8 cellular contexts compared by ENCODE assay signal in the genomic region with DNA sequence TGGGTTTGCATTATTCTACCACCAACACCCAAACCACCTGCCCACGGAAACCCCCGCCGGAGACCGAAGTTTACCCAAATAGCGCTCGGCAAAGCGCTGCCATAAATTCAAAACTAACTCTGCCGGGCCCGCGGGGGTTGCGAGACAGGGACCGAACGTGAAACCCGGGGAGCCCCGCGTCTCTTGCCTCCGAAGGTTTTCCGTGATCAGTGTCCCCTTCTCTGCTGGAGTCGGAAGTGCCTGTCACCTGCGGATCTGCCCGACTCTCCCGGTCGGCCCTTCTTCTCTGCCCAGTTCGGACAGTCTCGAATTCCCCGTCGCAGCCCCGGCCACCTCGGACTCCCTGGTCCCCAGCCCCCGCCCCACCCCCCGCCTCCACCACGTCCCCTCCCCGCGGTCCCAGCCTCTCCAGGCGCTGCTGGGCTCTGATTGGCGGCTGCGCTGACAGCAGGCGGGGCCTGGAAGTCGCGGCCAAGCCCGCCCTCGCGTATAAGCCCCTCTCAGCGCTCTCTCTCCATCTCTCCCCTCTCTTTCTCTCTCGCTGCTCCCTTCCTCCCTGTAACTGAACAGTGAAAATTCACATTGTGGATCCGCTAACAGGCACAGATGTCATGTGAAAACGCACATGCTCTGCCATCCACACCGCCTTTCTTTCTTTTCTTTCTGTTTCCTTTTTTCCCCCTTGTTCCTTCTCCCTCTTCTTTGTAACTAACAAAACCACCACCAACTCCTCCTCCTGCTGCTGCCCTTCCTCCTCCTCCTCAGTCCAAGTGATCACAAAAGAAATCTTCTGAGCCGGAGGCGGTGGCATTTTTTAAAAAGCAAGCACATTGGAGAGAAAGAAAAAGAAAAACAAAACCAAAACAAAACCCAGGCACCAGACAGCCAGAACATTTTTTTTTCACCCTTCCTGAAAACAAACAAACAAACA. TPM values are rescaled to one million over a fixed set of nuclear protein-coding genes. Genes with fewer than 3 reads are reported as not detected.
DNase-seq lines count a peak whose midpoint lies in the region; ATAC-seq and TF ChIP-seq lines count a peak whose summit lies in the region.

A gene (plus strand): TSS at position 517 of the 931 bp plus-strand sequence. CDS start 642 bp downstream, outside the sequence.

- no TSS peak for BruUV-seq in Panc1 (replicated peaks; lab: Mats Ljungman, UMichigan)

- H3K4me1 ChIP-seq in Panc1 (ENCODE audit: control insufficient read depth, insufficient read depth, low read length) (no peaks in the 10 kb centered on the region; the same call in 1 of the 2 replicates), gastrocnemius medialis (peaks cover 7 to 33% of the 10 kb centered on the region in 2 donors)

- POLR2A ChIA-PET in Panc1 (lab: Charles Lee): no interaction called here

- TF ChIP-seq POLR2A in gastrocnemius medialis (IDR thresholded peaks at IDR 0.05): no peak

- H3K36me3 ChIP-seq in Panc1 (ENCODE audit: control insufficient read depth, insufficient read depth, low read length) (no peaks in the 10 kb centered on the region), gastrocnemius medialis (no peaks in the 10 kb centered on the region)

- CTCF ChIA-PET in Panc1 (lab: Charles Lee): no interaction called here

- intact Hi-C loops in Panc1 (cut with micrococcal nuclease; ENCODE audit: unreplicated experiment): no loop called here
- intact Hi-C loops in gastrocnemius medialis (cut with DNase I; ENCODE audit: low total_unique reads): no loop called here

- H3K27ac ChIP-seq in Panc1 (ENCODE audit: low read length) (no peak within 1 kb of the TSS), gastrocnemius medialis (no peak within 1 kb of the TSS)

- in situ Hi-C loops in Panc1 (cut with HindIII; ENCODE audit: low pct_unique_long_range_greater_than_20kb, low sequenced_read_pairs) (no loop called here), gastrocnemius medialis (cut with MboI; ENCODE audit: low sequenced_read_pairs in 4 of 4) (no loop called here)

- ATAC-seq in GM19438 (IDR thresholded peaks at IDR 0.05; ENCODE audit: low read depth, unreplicated experiment) (peak; percentile 89), HG03457 (IDR thresholded peaks at IDR 0.05; ENCODE audit: unreplicated experiment) (peak; percentile 78), Panc1 (peak; percentile 86), gastrocnemius medialis (peak; percentile 24 to 47)

- peak; percentile 4 for DNase-seq in DMS153 (lab: John Stamatoyannopoulos, UW)
- DNase-seq in Panc1 (ENCODE audit: low read depth, low spot score): no peak
- DNase-seq in central memory CD4-positive, alpha-beta T cell: peak; percentile 14
- peak; percentile 89 for DNase-seq in iPS-NIHi7 (ENCODE audit: extremely low spot score)
- DNase-seq in gastrocnemius medialis: peak; percentile 14 to 16
- DNase-seq in cortex of kidney (lab: John Stamatoyannopoulos, UW): no peak

- peaks cover 5% of the 10 kb centered on the region; the same call in 1 of the 2 replicates for H3K27me3 ChIP-seq in Panc1 (ENCODE audit: control insufficient read depth, insufficient read depth, low read length)
- H3K27me3 ChIP-seq in gastrocnemius medialis: peaks cover 21 to 22% (median 21%) of the 10 kb centered on the region in 3 donors

- TF ChIP-seq CTCF in Panc1 (IDR thresholded peaks at IDR 0.05) (no peak), gastrocnemius medialis (IDR thresholded peaks at IDR 0.05 in 4 of 5, conservative IDR thresholded peaks at IDR 0.05 in 1 of 5) (no peak)

- no peaks in the 10 kb centered on the region for H3K9me3 ChIP-seq in Panc1 (ENCODE audit: control insufficient read depth, insufficient read depth, low read depth, low read length)
- H3K9me3 ChIP-seq in gastrocnemius medialis: no peaks in the 10 kb centered on the region

- H3K4me3 ChIP-seq in Panc1 (ENCODE audit: low read depth in 2 of 2, low read length in 2 of 2) (peak within 1 kb of the TSS; percentile 32 to 68), gastrocnemius medialis (peak within 1 kb of the TSS; percentile 64 to 84 (median 64))

RNA-seq across cellular contexts. Expression of the gene that starts here (rescaled TPM):
- total RNA-seq in Panc1 (2021; ENCODE audit: unreplicated experiment) (0.08 TPM), gastrocnemius medialis (under 1 TPM in 1 of 4 donors, not detected in 3; 0.10 TPM)
- not detected for polyA plus RNA-seq in Panc1 (2012; ENCODE audit: insufficient read length)

Comparison
In these comparisons a context has a peak if more than half of its experiments do, and no peak if none do; other contexts are left out.
1. Peak in ATAC-seq and H3K4me3 ChIP-seq in Panc1; RNA of the gene not detected or under 1 TPM.
2. Peak in DNase-seq, ATAC-seq and H3K4me3 ChIP-seq in gastrocnemius medialis; RNA of the gene not detected or under 1 TPM.
3. DNase-seq: peak in DMS153 (single experiment), central memory CD4-positive, alpha-beta T cell (single experiment) and iPS-NIHi7 (single experiment); none in Panc1 (single experiment) and cortex of kidney (single experiment).
4. ATAC-seq: peak in every context shown above with its lines; median percentile 89 in GM19438; 86 in Panc1; 78 in HG03457; 36 in gastrocnemius medialis.